9 cellular contexts compared by ENCODE assay signal in genomic region chr1:26692211-26692792, GRCh38. TPM values are rescaled to one million over a fixed set of nuclear protein-coding genes. Genes with fewer than 3 reads are reported as not detected.
DNase-seq lines count a peak whose midpoint lies in the region; ATAC-seq, FAIRE-seq and TF ChIP-seq lines count a peak whose summit lies in the region.
"Had no signal": no experiment of that assay in that cellular context is flagged by ENCODE, and none has a peak within 500 bp of the region (broad histone marks: within the 10 kb centered on the region; RNA-seq: fewer than 3 reads in every experiment).

No MANE protein-coding gene starts in this region.

- TF ChIP-seq CTCF in CD4-positive, alpha-beta T cell (IDR thresholded peaks at IDR 0.05), result peak; percentile 38
- no peak for TF ChIP-seq CTCF in astrocyte (IDR thresholded peaks at IDR 0.05; ENCODE audit: insufficient read depth, low read depth, low read length)
- no peak for TF ChIP-seq CTCF in psoas muscle (IDR thresholded peaks at IDR 0.05)

- no peaks in the 10 kb centered on the region for H3K9me3 Mint-ChIP-seq in CD4-positive, alpha-beta T cell
- no peaks in the 10 kb centered on the region for H3K9me3 Mint-ChIP-seq in astrocyte (ENCODE audit: unreplicated experiment)

- intact Hi-C loops in CD4-positive, alpha-beta T cell (cut with DNase I, micrococcal nuclease), result loop anchor here (1.0 to 5.0 kb wide), 5 partner anchors 16 to 97 kb away; no protein-coding TSS in a partner anchor
- intact Hi-C loops in right cardiac atrium (cut with DNase I), result loop anchor here in 1 of 4 donors (2.0 to 10.0 kb wide), 2 partner anchors 52 to 96 kb away; no protein-coding TSS in a partner anchor
- intact Hi-C loops in psoas muscle (cut with DNase I), result loop anchor here in 1 of 2 donors (2.0 kb wide), 1 partner anchor 96 kb away; no protein-coding TSS in a partner anchor

- H3K4me1 Mint-ChIP-seq in CD4-positive, alpha-beta T cell (ENCODE audit: low read depth), result peaks cover 38% of the 10 kb centered on the region
- H3K4me1 Mint-ChIP-seq in astrocyte (ENCODE audit: low read depth, unreplicated experiment), result peaks cover 14% of the 10 kb centered on the region

- DNase-seq in CD4-positive, alpha-beta T cell, result peak; percentile 67 to 87 (median 74)
- peak; percentile 79 to 82 for DNase-seq in NCI-H187 (lab: John Stamatoyannopoulos, UW)
- DNase-seq in T-helper 22 cell (ENCODE audit: low read depth), result peak; percentile 78
- peak; percentile 97 for DNase-seq in astrocyte (ENCODE audit: low read depth)
- peak; percentile 85 to 92 (median 91) for DNase-seq in right cardiac atrium
- DNase-seq in psoas muscle, result peak; percentile 84 to 89
- DNase-seq in ureter (ENCODE audit: low spot score), result peak; percentile 89

- ATAC-seq in CD4-positive, alpha-beta T cell (ENCODE audit: poor library complexity), result peak; percentile 50
- ATAC-seq in GM21723 (IDR thresholded peaks at IDR 0.05; ENCODE audit: unreplicated experiment) (peak; percentile 30), right cardiac atrium (peak; percentile 54 to 70), psoas muscle (peak; percentile 50 to 74 (median 62))

- peak overlapping the region; percentile 95 for H3K4me2 ChIP-seq in astrocyte (ENCODE audit: low read length)

- peak overlapping the region; percentile 86 for H3K9ac ChIP-seq in astrocyte (ENCODE audit: low read length)

- under 1% methylated on average over 30 of the region's 30 CpGs for WGBS in right cardiac atrium
- 0% methylated on average over 30 of the region's 30 CpGs for WGBS in psoas muscle, 3 donors

- no peaks in the 10 kb centered on the region for H3K27me3 Mint-ChIP-seq in CD4-positive, alpha-beta T cell
- no peaks in the 10 kb centered on the region for H3K27me3 Mint-ChIP-seq in astrocyte (ENCODE audit: low read depth, unreplicated experiment)

- peak overlapping the region; percentile 96 for H3K27ac Mint-ChIP-seq in CD4-positive, alpha-beta T cell
- peak overlapping the region; percentile 92 for H3K27ac Mint-ChIP-seq in astrocyte (ENCODE audit: unreplicated experiment)

- H3K4me3 ChIP-seq in astrocyte (ENCODE audit: insufficient read depth, low read depth, low read length), result peak overlapping the region; percentile 69
- peak overlapping the region; percentile 55 for H3K4me3 ChIP-seq in right cardiac atrium (ENCODE audit: low read length)
- H3K4me3 ChIP-seq in psoas muscle, result peak overlapping the region; percentile 70

- POLR2A ChIA-PET in CD4-positive, alpha-beta T cell (lab: Charles Lee), result interaction anchor here (0.6 to 13.4 kb wide), 35 partner anchors 10 to 1033 kb away, joined by 3 to 346 read pairs (median 5); partner anchors contain the start of genes FAM76A, GPATCH3, GPN2 and HMGN2

- CTCF ChIA-PET in CD4-positive, alpha-beta T cell (lab: Charles Lee), result interaction anchor here (0.7 to 6.1 kb wide), 24 partner anchors 9 to 141 kb away, joined by 3 to 55 read pairs (median 4); partner anchors contain the start of gene PIGV

- H3K36me3 ChIP-seq in astrocyte (ENCODE audit: insufficient read depth, low read length) (no peaks in the 10 kb centered on the region), psoas muscle (ENCODE audit: insufficient read depth in 1 of 2, low read depth in 1 of 2) (no peaks in the 10 kb centered on the region)

- peaks cover 7% of the 10 kb centered on the region for H3K36me3 Mint-ChIP-seq in CD4-positive, alpha-beta T cell (ENCODE audit: low read depth)
- no peaks in the 10 kb centered on the region for H3K36me3 Mint-ChIP-seq in astrocyte (ENCODE audit: low read depth, unreplicated experiment)

- peak overlapping the region; percentile 84 for H3K27ac ChIP-seq in CD4-positive, alpha-beta T cell (ENCODE audit: low read depth, low read length)
- H3K27ac ChIP-seq in astrocyte (ENCODE audit: low read depth, low read length) (peak overlapping the region; percentile 89), right cardiac atrium (ENCODE audit: low read length) (peak overlapping the region; percentile 97), psoas muscle (peak overlapping the region; percentile 92)

- peak; percentile 26 for FAIRE-seq in astrocyte (lab: Jason Lieb, UNC)
- FAIRE-seq: colon had no signal

- no peaks in the 10 kb centered on the region for H3K9me3 ChIP-seq in CD4-positive, alpha-beta T cell (ENCODE audit: control insufficient read depth, low read length)
- H3K9me3 ChIP-seq in astrocyte (ENCODE audit: insufficient read depth, low read depth, low read length) (no peaks in the 10 kb centered on the region), right cardiac atrium (ENCODE audit: control insufficient read depth, low read length) (no peaks in the 10 kb centered on the region), psoas muscle (no peaks in the 10 kb centered on the region)

- H3K79me2 ChIP-seq in astrocyte (ENCODE audit: insufficient read depth, low read length), result peaks cover 16% of the 10 kb centered on the region

- H3K4me1 ChIP-seq in astrocyte (ENCODE audit: insufficient read depth, low read length) (peaks cover 25% of the 10 kb centered on the region), right cardiac atrium (ENCODE audit: control insufficient read depth, insufficient read depth, low read length) (peaks cover 3% of the 10 kb centered on the region), psoas muscle (peaks cover 36% of the 10 kb centered on the region)

- H4K20me1 ChIP-seq in astrocyte (ENCODE audit: insufficient read depth, low read length), result no peaks in the 10 kb centered on the region

- peak overlapping the region; percentile 85 for H2AFZ ChIP-seq in astrocyte (ENCODE audit: low read depth, low read length)

- H3K27me3 ChIP-seq in CD4-positive, alpha-beta T cell (ENCODE audit: control insufficient read depth, insufficient read depth, low read length), result no peaks in the 10 kb centered on the region
- H3K27me3 ChIP-seq in astrocyte (ENCODE audit: insufficient read depth, low read length), result no peaks in the 10 kb centered on the region
- no peaks in the 10 kb centered on the region for H3K27me3 ChIP-seq in right cardiac atrium (ENCODE audit: control insufficient read depth, insufficient read depth)
- H3K27me3 ChIP-seq in psoas muscle (ENCODE audit: insufficient read depth in 3 of 3, low read length in 2 of 3), result no peaks in the 10 kb centered on the region

- peak overlapping the region; percentile 92 for H3K4me3 Mint-ChIP-seq in CD4-positive, alpha-beta T cell
- H3K4me3 Mint-ChIP-seq in astrocyte (ENCODE audit: unreplicated experiment), result peak overlapping the region; percentile 83

RNA-seq across cellular contexts. Expression of gene ARID1A, which starts 3.5 kb away (rescaled TPM):
- 100 to 1,000 TPM; 102 to 103 TPM for total RNA-seq in CD4-positive, alpha-beta T cell
- total RNA-seq in astrocyte (72.3 and 85.1 TPM in 2 replicates), right cardiac atrium (10 to 100 TPM; 33.1 to 45.3 (median 40.0) TPM), psoas muscle (10 to 100 TPM; 32.2 to 44.4 (median 39.6) TPM), ureter (119 TPM)
- polyA plus RNA-seq in right cardiac atrium (15.7 TPM), psoas muscle (10 to 100 TPM in 2 of 3 donors, 1 to 10 TPM in 1; 8.8 to 20.8 (median 12.9) TPM)

Comparison
In these comparisons a context has a peak if more than half of its experiments do, and no peak if none do; other contexts are left out.
1. Peak in every context shown above with its lines: DNase-seq, ATAC-seq, H3K4me3 ChIP-seq and H3K27ac ChIP-seq.